In the genomic region with DNA sequence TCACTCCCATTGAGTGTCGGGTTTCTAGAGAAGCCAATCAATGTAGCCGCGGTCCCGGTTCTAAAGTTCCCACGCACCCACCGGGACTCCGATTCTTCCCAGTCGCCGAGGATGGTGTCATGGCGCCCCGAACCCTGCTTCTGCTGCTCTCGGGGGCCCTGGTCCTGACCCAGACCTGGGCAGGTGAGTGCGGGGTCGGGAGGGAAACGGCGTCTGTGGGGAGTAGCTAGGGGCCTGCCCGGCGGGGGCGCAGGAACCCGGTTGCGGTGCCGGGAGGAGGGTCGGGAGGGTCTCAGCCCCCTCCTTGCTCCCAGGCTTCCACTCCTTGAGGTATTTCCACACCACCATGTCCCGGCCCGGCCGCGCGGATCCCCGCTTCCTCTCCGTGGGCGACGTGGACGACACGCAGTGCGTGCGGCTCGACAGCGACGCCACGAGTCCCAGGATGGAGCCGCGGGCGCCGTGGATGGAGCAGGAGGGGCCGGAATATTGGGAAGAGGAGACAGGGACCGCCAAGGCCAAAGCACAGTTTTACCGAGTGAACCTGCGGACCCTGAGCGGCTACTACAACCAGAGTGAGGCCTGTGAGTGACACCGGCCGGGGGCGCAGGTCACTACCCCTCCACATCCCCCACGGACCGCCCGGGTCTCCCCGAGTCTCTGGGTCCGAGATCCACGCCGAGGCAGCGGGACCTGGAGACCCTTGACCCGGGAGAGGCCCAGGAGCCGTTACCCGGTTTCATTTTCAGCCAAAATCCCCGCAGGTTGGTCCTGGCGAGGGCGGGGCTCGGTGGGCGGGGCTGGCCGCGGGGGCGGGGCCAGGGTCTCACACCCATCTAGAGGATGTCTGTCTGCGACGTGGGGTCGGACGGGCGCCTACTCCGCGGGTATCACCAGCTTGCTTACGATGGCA, we compare ENCODE assay signal across 8 cellular contexts. TPM values are rescaled to one million over a fixed set of nuclear protein-coding genes. Genes with fewer than 3 reads are reported as not detected.
DNase-seq lines count a peak whose midpoint lies in the region; ATAC-seq, FAIRE-seq and TF ChIP-seq lines count a peak whose summit lies in the region.

No MANE protein-coding gene starts in this region.

- H3K36me3 ChIP-seq in bronchial epithelial cell (ENCODE audit: control insufficient read depth, insufficient read depth, low read length) (no peaks in the 10 kb centered on the region), kidney epithelial cell (ENCODE audit: control insufficient read depth, insufficient read depth, low read length) (no peaks in the 10 kb centered on the region)

- no peaks in the 10 kb centered on the region for H3K27me3 ChIP-seq in bronchial epithelial cell (ENCODE audit: control insufficient read depth, insufficient read depth, low read length)
- peaks cover 15% of the 10 kb centered on the region for H3K27me3 ChIP-seq in kidney epithelial cell (ENCODE audit: control insufficient read depth, insufficient read depth, low read length)

- peaks cover 12% of the 10 kb centered on the region for H3K4me1 Mint-ChIP-seq in activated B cell treated with CpG ODN at 0.5 μM for 24 hours

- H3K27me3 Mint-ChIP-seq in activated B cell treated with CpG ODN at 0.5 μM for 24 hours = peaks cover 34% of the 10 kb centered on the region

- peak; percentile 43 for ATAC-seq in GM18502 (IDR thresholded peaks at IDR 0.05; ENCODE audit: poor library complexity, unreplicated experiment)
- peak; percentile 88 for ATAC-seq in activated B cell treated with CpG ODN at 0.5 μM for 24 hours (ENCODE audit: low read depth)
- ATAC-seq in HG03095 (IDR thresholded peaks at IDR 0.05; ENCODE audit: unreplicated experiment) = no peak

- DNase-seq in activated B cell treated with CpG ODN at 0.5 μM for 24 hours (peak; percentile 56), bronchial epithelial cell (ENCODE audit: low read depth) (no peak), kidney epithelial cell (ENCODE audit: low read depth) (no peak), NCI-H524 treated with DMSO at 0.1 percent for 48 hours (lab: John Stamatoyannopoulos, UW) (no peak), NCI-H82 (lab: John Stamatoyannopoulos, UW) (no peak)
- DNase-seq in stimulated activated CD4-positive, alpha-beta T cell treated with anti-CD3 and anti-CD28 coated beads, Interleukin-15, amount 100 ng/mL, for 24 hours = peak; percentile 73

- peak overlapping the region; percentile 87 for H3K4me3 Mint-ChIP-seq in activated B cell treated with CpG ODN at 0.5 μM for 24 hours

- CTCF ChIA-PET in activated B cell treated with CpG ODN at 0.5 μM for 24 hours (lab: Charles Lee) = no interaction called here

- peaks cover 11% of the 10 kb centered on the region for H3K9me3 Mint-ChIP-seq in activated B cell treated with CpG ODN at 0.5 μM for 24 hours

- POLR2A ChIA-PET in activated B cell treated with CpG ODN at 0.5 μM for 24 hours (lab: Charles Lee) = interaction anchor here (1.0 to 1.5 kb wide), 2 partner anchors 65 to 70 kb away, joined by 3 to 4 read pairs; no protein-coding TSS in a partner anchor

- FAIRE-seq in bronchial epithelial cell (lab: Jason Lieb, UNC) = no peak

- H3K27ac Mint-ChIP-seq in activated B cell treated with CpG ODN at 0.5 μM for 24 hours = no peak overlapping the region

- intact Hi-C loops in activated B cell treated with CpG ODN at 0.5 μM for 24 hours (cut with micrococcal nuclease) = loop anchor here (1.0 kb wide), 1 partner anchor 39 kb away; no protein-coding TSS in a partner anchor

- TF ChIP-seq CTCF in activated B cell treated with CpG ODN at 0.5 μM for 24 hours (IDR thresholded peaks at IDR 0.05) (no peak), bronchial epithelial cell (IDR thresholded peaks at IDR 0.05; ENCODE audit: insufficient read depth, low read length, severe bottlenecking) (peak; percentile 75), kidney epithelial cell (IDR thresholded peaks at IDR 0.05; ENCODE audit: insufficient read depth, low read length, poor library complexity, severe bottlenecking) (peak; percentile 63)

- no peaks in the 10 kb centered on the region for H3K36me3 Mint-ChIP-seq in activated B cell treated with CpG ODN at 0.5 μM for 24 hours (ENCODE audit: low read depth)

- H3K4me3 ChIP-seq in bronchial epithelial cell (ENCODE audit: low read depth, low read length) = peak overlapping the region; percentile 82
- H3K4me3 ChIP-seq in kidney epithelial cell (ENCODE audit: low read depth, low read length) = peak overlapping the region; percentile 54

RNA-seq across cellular contexts. Expression of a gene that starts 35.2 kb away (rescaled TPM):
- total RNA-seq in activated B cell treated with CpG ODN at 0.5 μM for 24 hours (5.4 and 8.5 TPM in 2 replicates), bronchial epithelial cell (4.9 and 13.2 TPM in 2 replicates), kidney epithelial cell (0.75 and 1.1 TPM in 2 replicates)

Comparison
In these comparisons a context has a peak if more than half of its experiments do, and no peak if none do; other contexts are left out.
1. DNase-seq: peak in activated B cell treated with CpG ODN at 0.5 μM for 24 hours (single experiment) and stimulated activated CD4-positive, alpha-beta T cell treated with anti-CD3 and anti-CD28 coated beads, Interleukin-15, amount 100 ng/mL, for 24 hours (single experiment); none in bronchial epithelial cell (single experiment), kidney epithelial cell (single experiment), NCI-H524 treated with DMSO at 0.1 percent for 48 hours (single experiment) and NCI-H82 (single experiment).